17 cellular contexts compared by ENCODE assay signal in genomic region chr17:67673006-67673405, GRCh38.
"Had no signal": no experiment of that assay in that cellular context is flagged by ENCODE, and none has a peak within 500 bp of the region (broad histone marks: within the 10 kb centered on the region; RNA-seq: fewer than 3 reads in every experiment).

No MANE protein-coding gene starts in this region.

- H3K4me3 Mint-ChIP-seq: activated CD4-positive, alpha-beta T cell treated with anti-CD3 and anti-CD28 coated beads, Interleukin-2, amount 10 ng/mL, durations not matched to agents 24 days and 14 days; activated naive CD8-positive, alpha-beta T cell treated with anti-CD3 and anti-CD28 coated beads for 36 hours; activated T-cell treated with anti-CD3 and anti-CD28 coated beads, Interleukin-2, amount 50 U/mL, for 4 hours; activated T-helper 1 cell treated with anti-CD3 and anti-CD28 coated beads, Interleukin-12 subunit alpha, Interleukin-12 subunit beta, Interleukin-2, Interleukin-4 antibody, amounts not matched to agents 30 ng/mL and 10 ng/mL and 1 ng/mL, durations not matched to agents 14 hours and 24 hours and 36 hours; T-helper 2 cell treated with Interferon-gamma antibody and Interleukin-4, amounts not matched to agents 5 μg/mL and 100 μg/mL, for 36 hours had no signal

- DNase-seq: activated CD4-positive, alpha-beta T cell treated with anti-CD3 and anti-CD28 coated beads, Interleukin-2, amount 10 ng/mL, durations not matched to agents 24 days and 14 days; activated CD4-positive, alpha-beta T cell treated with anti-CD3 and anti-CD28 coated beads, Interleukin-2, amount 50 U/mL, for 4 hours; activated CD8-positive, alpha-beta memory T cell treated with anti-CD3 and anti-CD28 coated beads, Interleukin-2, amount 50 U/mL, for 4 hours; activated naive CD4-positive, alpha-beta T cell treated with anti-CD3 and anti-CD28 coated beads, Interleukin-2, amount 50 U/mL, for 16 hours; activated naive CD8-positive, alpha-beta T cell treated with anti-CD3 and anti-CD28 coated beads for 36 hours; activated T-cell treated with anti-CD3 and anti-CD28 coated beads for 4 hours; activated T-cell treated with anti-CD3 and anti-CD28 coated beads, Interleukin-2, amount 50 U/mL, for 4 hours; amniotic stem cell; aorta; NCI-H446; Peyer's patch; SIG-M5 had no signal

- H3K4me3 ChIP-seq: coronary artery, Peyer's patch had no signal

- H3K9me3 ChIP-seq: Peyer's patch had no signal

- H3K27me3 ChIP-seq: Peyer's patch had no signal

- H3K27ac ChIP-seq: coronary artery, KMS-11, Peyer's patch, RWPE1 had no signal

- H3K9me3 Mint-ChIP-seq: activated naive CD8-positive, alpha-beta T cell treated with anti-CD3 and anti-CD28 coated beads for 36 hours; activated T-cell treated with anti-CD3 and anti-CD28 coated beads, Interleukin-2, amount 50 U/mL, for 4 hours; T-helper 2 cell treated with Interferon-gamma antibody and Interleukin-4, amounts not matched to agents 5 μg/mL and 100 μg/mL, for 36 hours had no signal

- H3K4me1 Mint-ChIP-seq: activated CD4-positive, alpha-beta T cell treated with anti-CD3 and anti-CD28 coated beads, Interleukin-2, amount 10 ng/mL, durations not matched to agents 24 days and 14 days had no signal

- H3K27me3 Mint-ChIP-seq: activated CD4-positive, alpha-beta T cell treated with anti-CD3 and anti-CD28 coated beads, Interleukin-2, amount 10 ng/mL, durations not matched to agents 24 days and 14 days; activated naive CD8-positive, alpha-beta T cell treated with anti-CD3 and anti-CD28 coated beads for 36 hours had no signal

- H3K4me1 ChIP-seq: Peyer's patch had no signal

- H3K27ac Mint-ChIP-seq: activated CD4-positive, alpha-beta T cell treated with anti-CD3 and anti-CD28 coated beads, Interleukin-2, amount 10 ng/mL, durations not matched to agents 24 days and 14 days; activated naive CD8-positive, alpha-beta T cell treated with anti-CD3 and anti-CD28 coated beads for 36 hours; activated T-helper 1 cell treated with anti-CD3 and anti-CD28 coated beads, Interleukin-12 subunit alpha, Interleukin-12 subunit beta, Interleukin-2, Interleukin-4 antibody, amounts not matched to agents 30 ng/mL and 10 ng/mL and 1 ng/mL, durations not matched to agents 14 hours and 24 hours and 36 hours; T-helper 2 cell treated with Interferon-gamma antibody and Interleukin-4, amounts not matched to agents 5 μg/mL and 100 μg/mL, for 36 hours had no signal
